Comparison of ENCODE assay signal across 33 cellular contexts in the genomic region with DNA sequence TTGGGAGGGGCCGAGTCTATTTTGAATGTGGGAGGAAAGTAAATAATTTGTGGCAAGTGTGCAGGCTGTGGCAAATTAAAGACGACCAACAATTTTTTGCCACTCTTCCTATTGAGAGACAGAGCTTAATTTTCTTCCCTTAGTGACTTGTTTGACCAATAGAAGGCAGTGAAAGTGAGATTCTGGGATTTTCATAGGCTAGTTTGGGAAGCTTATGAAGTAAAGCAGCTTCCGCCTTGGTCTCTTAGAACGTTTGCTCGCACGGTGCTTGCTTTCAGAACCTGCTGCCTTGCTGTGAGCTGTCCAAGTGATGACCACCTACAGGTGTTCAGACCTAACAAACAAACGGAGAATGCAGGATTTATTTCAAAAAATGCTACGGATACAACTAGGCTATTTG. TPM values are rescaled to one million over a fixed set of nuclear protein-coding genes. Genes with fewer than 3 reads are reported as not detected.
"Had no signal": no experiment of that assay in that cellular context is flagged by ENCODE, and none has a peak within 500 bp of the region (broad histone marks: within the 10 kb centered on the region; RNA-seq: fewer than 3 reads in every experiment).

No MANE protein-coding gene starts in this region.

- ATAC-seq: effector memory CD8-positive, alpha-beta T cell; gastroesophageal sphincter; left colon; right lobe of liver; stimulated activated naive CD8-positive, alpha-beta T cell treated with anti-CD3 and anti-CD28 coated beads, Interleukin-15, Interleukin-2, amounts not matched to agents 100 U/mL and 50 U/mL, for 24 hours had no signal

- H3K4me1 ChIP-seq: gastroesophageal sphincter, right lobe of liver, testis, transverse colon had no signal

- H3K36me3 ChIP-seq: brain microvascular endothelial cell, gastroesophageal sphincter, neutrophil, right lobe of liver, transverse colon had no signal

- H3K9me3 ChIP-seq: gastroesophageal sphincter, neutrophil, right lobe of liver, testis, transverse colon had no signal

- H3K79me2 ChIP-seq: hepatocyte had no signal

- H2AFZ ChIP-seq: hepatocyte had no signal

- H3K4me3 ChIP-seq: gastroesophageal sphincter, hepatocyte, right lobe of liver, testis, transverse colon had no signal

- DNase-seq: activated CD4-positive, alpha-beta T cell treated with anti-CD3 and anti-CD28 coated beads for 4 hours; activated CD4-positive, alpha-beta T cell treated with anti-CD3 and anti-CD28 coated beads, Interleukin-2, amount 50 U/mL, for 4 hours; activated effector memory CD4-positive, alpha-beta T cell treated with anti-CD3 and anti-CD28 coated beads, Interleukin-2, amount 50 U/mL, for 16 hours; activated naive CD4-positive, alpha-beta T cell treated with anti-CD3 and anti-CD28 coated beads for 36 hours; activated naive CD8-positive, alpha-beta T cell treated with anti-CD3 and anti-CD28 coated beads for 36 hours; amniotic stem cell; brain microvascular endothelial cell; caudate nucleus; cortex of kidney; effector memory CD8-positive, alpha-beta T cell; erythroblast; islet precursor cell; left colon; mammary epithelial cell; nephron progenitor cell; right lobe of liver; stimulated activated CD4-positive, alpha-beta T cell treated with anti-CD3 and anti-CD28 coated beads, Interleukin-2, amount 100 ng/mL, for 48 hours; stimulated activated naive CD8-positive, alpha-beta T cell treated with anti-CD3 and anti-CD28 coated beads, Interleukin-15, Interleukin-2, amounts not matched to agents 100 U/mL and 50 U/mL, for 24 hours; testis; transverse colon had no signal

- H3K27me3 ChIP-seq: brain microvascular endothelial cell, gastroesophageal sphincter, hepatocyte, testis, transverse colon had no signal

- H3K4me2 ChIP-seq: hepatocyte had no signal

- H3K27ac ChIP-seq: brain microvascular endothelial cell, gastroesophageal sphincter, hepatocyte, neutrophil, right lobe of liver, testis, transverse colon had no signal

RNA-seq across cellular contexts. Expression of a gene that starts 6.7 kb away (rescaled TPM):
- total RNA-seq: activated naive CD4-positive, alpha-beta T cell treated with anti-CD3 and anti-CD28 coated beads for 36 hours; activated naive CD8-positive, alpha-beta T cell treated with anti-CD3 and anti-CD28 coated beads for 36 hours; activated T-helper 1 cell treated with anti-CD3 and anti-CD28 coated beads, Interleukin-12 subunit alpha, Interleukin-12 subunit beta, Interleukin-2, Interleukin-4 antibody, amounts not matched to agents 30 ng/mL and 10 ng/mL and 1 ng/mL, durations not matched to agents 14 hours and 24 hours and 36 hours; astrocyte; chondrocyte; fibroblast of villous mesenchyme; gastroesophageal sphincter; hepatocyte; left colon; liver; mucosa of gallbladder; osteocyte; posterior vena cava; right lobe of liver; skeletal muscle tissue; transverse colon; urinary bladder had no signal
- polyA plus RNA-seq: hepatocyte, liver, mammary epithelial cell, urinary bladder had no signal

RNA-seq across cellular contexts. Expression of a gene that starts 19.1 kb away (rescaled TPM):
- total RNA-seq: activated naive CD4-positive, alpha-beta T cell treated with anti-CD3 and anti-CD28 coated beads for 36 hours; activated naive CD8-positive, alpha-beta T cell treated with anti-CD3 and anti-CD28 coated beads for 36 hours; activated T-helper 1 cell treated with anti-CD3 and anti-CD28 coated beads, Interleukin-12 subunit alpha, Interleukin-12 subunit beta, Interleukin-2, Interleukin-4 antibody, amounts not matched to agents 30 ng/mL and 10 ng/mL and 1 ng/mL, durations not matched to agents 14 hours and 24 hours and 36 hours; astrocyte; chondrocyte; fibroblast of villous mesenchyme; gastroesophageal sphincter; hepatocyte; left colon; liver; mammary epithelial cell; mucosa of gallbladder; osteocyte; posterior vena cava; right lobe of liver; skeletal muscle tissue; transverse colon; urinary bladder had no signal
- polyA plus RNA-seq: hepatocyte, liver, mammary epithelial cell, urinary bladder had no signal

RNA-seq across cellular contexts. Expression of a gene that starts 27.3 kb away (rescaled TPM):
- total RNA-seq: activated naive CD4-positive, alpha-beta T cell treated with anti-CD3 and anti-CD28 coated beads for 36 hours; activated naive CD8-positive, alpha-beta T cell treated with anti-CD3 and anti-CD28 coated beads for 36 hours; activated T-helper 1 cell treated with anti-CD3 and anti-CD28 coated beads, Interleukin-12 subunit alpha, Interleukin-12 subunit beta, Interleukin-2, Interleukin-4 antibody, amounts not matched to agents 30 ng/mL and 10 ng/mL and 1 ng/mL, durations not matched to agents 14 hours and 24 hours and 36 hours; astrocyte; chondrocyte; fibroblast of villous mesenchyme; gastroesophageal sphincter; hepatocyte; left colon; liver; mammary epithelial cell; mucosa of gallbladder; osteocyte; posterior vena cava; right lobe of liver; skeletal muscle tissue; transverse colon; urinary bladder had no signal
- polyA plus RNA-seq: hepatocyte, liver, mammary epithelial cell, urinary bladder had no signal

RNA-seq across cellular contexts. Expression of a gene that starts 35.6 kb away (rescaled TPM):
- total RNA-seq: activated naive CD4-positive, alpha-beta T cell treated with anti-CD3 and anti-CD28 coated beads for 36 hours; activated T-helper 1 cell treated with anti-CD3 and anti-CD28 coated beads, Interleukin-12 subunit alpha, Interleukin-12 subunit beta, Interleukin-2, Interleukin-4 antibody, amounts not matched to agents 30 ng/mL and 10 ng/mL and 1 ng/mL, durations not matched to agents 14 hours and 24 hours and 36 hours; astrocyte; chondrocyte; gastroesophageal sphincter; hepatocyte; left colon; liver; mammary epithelial cell; mucosa of gallbladder; osteocyte; posterior vena cava; right lobe of liver; skeletal muscle tissue; transverse colon; urinary bladder had no signal
- polyA plus RNA-seq: hepatocyte, liver, mammary epithelial cell, urinary bladder had no signal

RNA-seq across cellular contexts. Expression of a gene that starts 37.0 kb away (rescaled TPM):
- total RNA-seq: activated naive CD4-positive, alpha-beta T cell treated with anti-CD3 and anti-CD28 coated beads for 36 hours; activated naive CD8-positive, alpha-beta T cell treated with anti-CD3 and anti-CD28 coated beads for 36 hours; activated T-helper 1 cell treated with anti-CD3 and anti-CD28 coated beads, Interleukin-12 subunit alpha, Interleukin-12 subunit beta, Interleukin-2, Interleukin-4 antibody, amounts not matched to agents 30 ng/mL and 10 ng/mL and 1 ng/mL, durations not matched to agents 14 hours and 24 hours and 36 hours; astrocyte; chondrocyte; fibroblast of villous mesenchyme; gastroesophageal sphincter; hepatocyte; left colon; mucosa of gallbladder; osteocyte; right lobe of liver; skeletal muscle tissue; transverse colon had no signal
- polyA plus RNA-seq: hepatocyte, liver, mammary epithelial cell had no signal
